In the genomic region with DNA sequence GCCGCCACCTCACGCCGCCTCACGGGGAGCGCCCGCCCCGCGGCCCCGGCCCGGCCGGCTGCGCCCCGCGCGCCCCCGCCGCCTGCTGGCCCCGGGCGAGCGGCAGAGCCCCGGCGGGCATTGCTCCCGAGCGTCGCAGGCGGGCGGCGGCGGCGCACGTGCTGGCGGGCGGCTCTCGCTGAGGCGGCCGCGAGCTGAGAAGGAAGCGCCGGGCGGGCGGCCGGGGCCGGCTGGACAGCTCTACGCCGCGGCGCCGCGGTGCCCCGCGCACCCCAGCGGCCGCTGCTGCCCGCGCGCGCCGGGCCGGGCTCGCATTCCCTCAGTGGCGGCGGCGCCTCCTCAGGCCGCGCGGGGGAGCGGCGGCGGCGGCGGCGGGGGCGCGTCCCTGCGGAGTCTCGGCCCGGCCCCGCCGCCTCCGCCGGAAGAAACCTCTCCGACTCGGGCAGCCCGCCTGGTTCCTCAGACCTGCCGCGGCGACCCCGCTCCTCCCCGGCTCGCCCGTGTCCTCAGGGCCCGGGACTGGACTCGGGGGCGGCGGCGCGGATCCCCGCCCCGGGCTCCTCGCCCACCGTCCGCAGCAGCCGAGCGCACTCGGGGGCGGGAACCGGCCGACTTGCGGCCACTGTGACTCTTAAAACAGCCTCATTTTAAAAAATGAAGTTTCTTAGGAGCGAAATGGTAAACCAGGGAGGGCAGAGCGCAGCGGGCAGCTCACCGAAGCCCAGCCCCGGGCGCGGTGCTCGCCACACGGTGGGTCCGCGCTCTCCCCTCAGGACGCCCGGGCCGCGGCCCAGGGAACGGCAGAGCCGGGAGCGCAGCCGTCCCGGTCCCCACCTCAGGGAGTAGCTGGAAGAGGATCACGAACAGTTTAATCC, we compare ENCODE assay signal across 8 cellular contexts. TPM values are rescaled to one million over a fixed set of nuclear protein-coding genes. Genes with fewer than 3 reads are reported as not detected.
DNase-seq lines count a peak whose midpoint lies in the region; ATAC-seq, FAIRE-seq and TF ChIP-seq lines count a peak whose summit lies in the region.

Gene PITPNM2, minus strand, starts transcription at position 287 of the 875 bp plus-strand sequence. CDS start 116,500 bp downstream, outside the sequence.

- peak within 1 kb of the TSS; percentile 65 for H3K4me3 Mint-ChIP-seq in activated CD8-positive, alpha-beta memory T cell treated with anti-CD3 and anti-CD28 coated beads, Interleukin-2, amount 10 ng/mL, durations not matched to agents 7 days and 5 days
- H3K4me3 Mint-ChIP-seq in endothelial cell (ENCODE audit: unreplicated experiment), result peak within 1 kb of the TSS; percentile 86
- peak within 1 kb of the TSS; percentile 73 for H3K4me3 Mint-ChIP-seq in stimulated activated memory B cell treated with anti-CD40 and anti-IgM and Interleukin-4, amounts not matched to agents 10 μg/mL and 1 μg/mL and 100 μg/mL, for 72 hours

- no peaks in the 10 kb centered on the region for H3K9me3 Mint-ChIP-seq in activated CD8-positive, alpha-beta memory T cell treated with anti-CD3 and anti-CD28 coated beads, Interleukin-2, amount 10 ng/mL, durations not matched to agents 7 days and 5 days (ENCODE audit: low read depth)
- no peaks in the 10 kb centered on the region for H3K9me3 Mint-ChIP-seq in endothelial cell (ENCODE audit: unreplicated experiment)
- H3K9me3 Mint-ChIP-seq in stimulated activated memory B cell treated with anti-CD40 and anti-IgM and Interleukin-4, amounts not matched to agents 10 μg/mL and 1 μg/mL and 100 μg/mL, for 72 hours, result no peaks in the 10 kb centered on the region

- peaks cover 14% of the 10 kb centered on the region for H3K4me1 Mint-ChIP-seq in activated CD8-positive, alpha-beta memory T cell treated with anti-CD3 and anti-CD28 coated beads, Interleukin-2, amount 10 ng/mL, durations not matched to agents 7 days and 5 days
- peaks cover 26% of the 10 kb centered on the region for H3K4me1 Mint-ChIP-seq in endothelial cell (ENCODE audit: unreplicated experiment)
- peaks cover 21% of the 10 kb centered on the region for H3K4me1 Mint-ChIP-seq in stimulated activated memory B cell treated with anti-CD40 and anti-IgM and Interleukin-4, amounts not matched to agents 10 μg/mL and 1 μg/mL and 100 μg/mL, for 72 hours

- TF ChIP-seq POLR2A in GM12891 (IDR thresholded peaks at IDR 0.05; ENCODE audit: low read depth, low read length), result no peak
- no peak for TF ChIP-seq POLR2A in GM18505 (IDR thresholded peaks at IDR 0.05; ENCODE audit: borderline replicate concordance, extremely low read depth, insufficient read depth, insufficient read length)

- H3K27ac Mint-ChIP-seq in activated CD8-positive, alpha-beta memory T cell treated with anti-CD3 and anti-CD28 coated beads, Interleukin-2, amount 10 ng/mL, durations not matched to agents 7 days and 5 days, result peak within 1 kb of the TSS; percentile 40
- H3K27ac Mint-ChIP-seq in endothelial cell (ENCODE audit: unreplicated experiment), result peak within 1 kb of the TSS; percentile 28
- peak within 1 kb of the TSS; percentile 68 for H3K27ac Mint-ChIP-seq in stimulated activated memory B cell treated with anti-CD40 and anti-IgM and Interleukin-4, amounts not matched to agents 10 μg/mL and 1 μg/mL and 100 μg/mL, for 72 hours

- CTCF ChIA-PET in activated CD8-positive, alpha-beta memory T cell treated with anti-CD3 and anti-CD28 coated beads, Interleukin-2, amount 10 ng/mL, durations not matched to agents 7 days and 5 days (lab: Charles Lee), result interaction anchor here (0.8 to 4.5 kb wide), 8 partner anchors 52 to 172 kb away, joined by 3 to 30 read pairs (median 4); no protein-coding TSS in a partner anchor

- TF ChIP-seq CTCF in endothelial cell (IDR thresholded peaks at IDR 0.05; ENCODE audit: unreplicated experiment), result no peak

- H3K27me3 Mint-ChIP-seq in activated CD8-positive, alpha-beta memory T cell treated with anti-CD3 and anti-CD28 coated beads, Interleukin-2, amount 10 ng/mL, durations not matched to agents 7 days and 5 days, result peaks cover 19% of the 10 kb centered on the region
- H3K27me3 Mint-ChIP-seq in endothelial cell (ENCODE audit: unreplicated experiment), result peaks cover 17% of the 10 kb centered on the region
- H3K27me3 Mint-ChIP-seq in stimulated activated memory B cell treated with anti-CD40 and anti-IgM and Interleukin-4, amounts not matched to agents 10 μg/mL and 1 μg/mL and 100 μg/mL, for 72 hours, result no peaks in the 10 kb centered on the region

- ATAC-seq in HG02885 (IDR thresholded peaks at IDR 0.05; ENCODE audit: poor library complexity, unreplicated experiment), result peak; percentile 72
- peak; percentile 88 for ATAC-seq in activated CD8-positive, alpha-beta memory T cell treated with anti-CD3 and anti-CD28 coated beads, Interleukin-2, amount 10 ng/mL, durations not matched to agents 7 days and 5 days
- peak; percentile 88 for ATAC-seq in stimulated activated memory B cell treated with anti-CD40 and anti-IgM and Interleukin-4, amounts not matched to agents 10 μg/mL and 1 μg/mL and 100 μg/mL, for 72 hours
- no peak for ATAC-seq in GM18505 (IDR thresholded peaks at IDR 0.05; ENCODE audit: unreplicated experiment)

- peak; percentile 5 for FAIRE-seq in GM12891 (lab: Jason Lieb, UNC)

- H3K36me3 Mint-ChIP-seq in activated CD8-positive, alpha-beta memory T cell treated with anti-CD3 and anti-CD28 coated beads, Interleukin-2, amount 10 ng/mL, durations not matched to agents 7 days and 5 days, result peaks cover 2% of the 10 kb centered on the region
- peaks cover 17% of the 10 kb centered on the region for H3K36me3 Mint-ChIP-seq in endothelial cell (ENCODE audit: low read depth, unreplicated experiment)
- H3K36me3 Mint-ChIP-seq in stimulated activated memory B cell treated with anti-CD40 and anti-IgM and Interleukin-4, amounts not matched to agents 10 μg/mL and 1 μg/mL and 100 μg/mL, for 72 hours, result no peaks in the 10 kb centered on the region

- DNase-seq in GM12891 (ENCODE audit: insufficient read length, low spot score) (peak; percentile 67), NCI-H774 (lab: John Stamatoyannopoulos, UW) (peak; percentile 54), endothelial cell (ENCODE audit: low spot score) (peak; percentile 62), midbrain (lab: John Stamatoyannopoulos, UW) (peak; percentile 57)
- DNase-seq in activated CD8-positive, alpha-beta memory T cell treated with anti-CD3 and anti-CD28 coated beads, Interleukin-2, amount 10 ng/mL, durations not matched to agents 7 days and 5 days, result peak; percentile 65

TF ChIP-seq in GM12891, 5 proteins besides CTCF, POLR2A, EP300 and RAD21:
- TF ChIP-seq SPI1 (IDR thresholded peaks at IDR 0.05; ENCODE audit: low read depth, low read length) (no peak), POU2F2 (IDR thresholded peaks at IDR 0.05; ENCODE audit: low read depth, low read length) (no peak), TAF1 (IDR thresholded peaks at IDR 0.05; ENCODE audit: low read depth, low read length) (no peak), POLR2AphosphoS5 (IDR thresholded peaks at IDR 0.05; ENCODE audit: low read depth, low read length) (no peak), PAX5 (IDR thresholded peaks at IDR 0.05; ENCODE audit: insufficient read depth, low read length, severe bottlenecking) (no peak)

RNA-seq across cellular contexts. Expression of gene PITPNM2, which starts in this region (rescaled TPM):
- polyA plus RNA-seq in GM12891 (2012; ENCODE audit: low read depth, missing spikeins), result 0.54 TPM
- 10 to 100 TPM in 1 of 2 experiments, 1 to 10 TPM in 1; 8.6 to 11.6 TPM for total RNA-seq in activated CD8-positive, alpha-beta memory T cell treated with anti-CD3 and anti-CD28 coated beads, Interleukin-2, amount 10 ng/mL, durations not matched to agents 7 days and 5 days
- total RNA-seq in endothelial cell (ENCODE audit: unreplicated experiment), result 14.3 TPM
